ENCODE assay signal across 17 cellular contexts in the genomic region with DNA sequence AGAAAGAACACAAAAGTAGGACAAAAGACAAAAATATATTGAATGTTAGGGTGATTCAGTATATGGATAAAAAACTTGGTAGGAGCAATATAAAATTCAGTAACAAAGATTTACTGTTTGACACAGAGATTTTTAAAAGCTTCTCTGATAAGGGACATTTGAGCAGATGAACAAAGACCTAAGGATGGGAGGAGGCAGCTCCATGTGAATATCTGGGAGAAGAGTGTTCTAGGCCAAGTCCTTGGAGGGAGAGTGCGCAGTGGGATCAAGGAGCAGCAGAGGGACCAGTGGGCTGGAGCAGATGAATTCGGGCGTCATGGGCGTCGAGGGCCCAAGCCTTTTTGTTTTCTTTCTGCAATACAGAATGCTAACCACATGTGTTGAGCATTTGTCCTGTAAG.
"Had no signal": no experiment of that assay in that cellular context is flagged by ENCODE, and none has a peak within 500 bp of the region (broad histone marks: within the 10 kb centered on the region; RNA-seq: fewer than 3 reads in every experiment).

No MANE protein-coding gene starts in this region.

- H3K4me3 Mint-ChIP-seq: endodermal cell, natural killer cell, WTC11 had no signal

- H3K9me3 Mint-ChIP-seq: endodermal cell, natural killer cell, WTC11 had no signal

- H3K36me3 ChIP-seq: gastrocnemius medialis, thyroid gland had no signal

- H3K9me3 ChIP-seq: esophagus squamous epithelium, gastrocnemius medialis, thyroid gland had no signal

- H3K27ac Mint-ChIP-seq: endodermal cell, natural killer cell, progenitor cell of endocrine pancreas, WTC11 had no signal

- H3K36me3 Mint-ChIP-seq: WTC11 had no signal

- H3K27ac ChIP-seq: esophagus squamous epithelium, gastrocnemius medialis, thyroid gland had no signal

- H3K27me3 Mint-ChIP-seq: progenitor cell of endocrine pancreas had no signal

- DNase-seq: activated CD4-positive, alpha-beta T cell treated with anti-CD3 and anti-CD28 coated beads for 4 hours; activated CD4-positive, alpha-beta T cell treated with anti-CD3 and anti-CD28 coated beads, Interleukin-2, amount 50 U/mL, for 48 hours; activated gamma-delta T cell treated with Interleukin-2 at 50 U/mL for 16 hours; cortex of kidney; endodermal cell; esophagus squamous epithelium; gastrocnemius medialis; hippocampal formation; midbrain; natural killer cell; stimulated activated CD4-positive, alpha-beta T cell treated with anti-CD3 and anti-CD28 coated beads, Interleukin-4, amount 100 ng/mL, for 1 hour; stimulated activated naive CD4-positive, alpha-beta T cell treated with Interleukin-2 at 50 U/mL for 16 hours; substantia nigra; T1000; thyroid gland had no signal

- H3K4me3 ChIP-seq: esophagus squamous epithelium, gastrocnemius medialis, thyroid gland had no signal

- ATAC-seq: gastrocnemius medialis, natural killer cell, WTC11 had no signal
